17 cellular contexts compared by ENCODE assay signal in genomic region chr19:7486923-7487322, GRCh38. TPM values are rescaled to one million over a fixed set of nuclear protein-coding genes. Genes with fewer than 3 reads are reported as not detected.
DNase-seq lines count a peak whose midpoint lies in the region; ATAC-seq and TF ChIP-seq lines count a peak whose summit lies in the region.
"Had no signal": no experiment of that assay in that cellular context is flagged by ENCODE, and none has a peak within 500 bp of the region (broad histone marks: within the 10 kb centered on the region; RNA-seq: fewer than 3 reads in every experiment).

No MANE protein-coding gene starts in this region.

- peaks cover 22% of the 10 kb centered on the region for H3K4me1 Mint-ChIP-seq in activated naive CD8-positive, alpha-beta T cell (ENCODE audit: low read depth)
- peaks cover 26% of the 10 kb centered on the region for H3K4me1 Mint-ChIP-seq in activated naive CD8-positive, alpha-beta T cell treated with anti-CD3 and anti-CD28 coated beads, Interleukin-2, amount 50 U/mL, for 24 hours
- peaks cover 13% of the 10 kb centered on the region for H3K4me1 Mint-ChIP-seq in endodermal cell
- H3K4me1 Mint-ChIP-seq in progenitor cell of endocrine pancreas (ENCODE audit: low read depth), result peaks cover 6% of the 10 kb centered on the region

- CTCF ChIA-PET in HEK293 (lab: Yijun Ruan, JAX), result interaction anchor here (0.5 to 0.7 kb wide), 2 partner anchors 493 to 781 kb away, joined by 3 read pairs; no protein-coding TSS in a partner anchor

- WGBS in endodermal cell (ENCODE audit: insufficient coverage in 1 of 2, insufficient read length in 1 of 2), 2 experiments, result 92 to 94% methylated on average over 2 of the region's 2 CpGs

- H3K27me3 ChIP-seq in endodermal cell (ENCODE audit: control insufficient read depth, insufficient read depth, low read length, poor library complexity, severe bottlenecking), result no peaks in the 10 kb centered on the region

- no peaks in the 10 kb centered on the region for H3K9me3 Mint-ChIP-seq in activated naive CD8-positive, alpha-beta T cell (ENCODE audit: low read depth)
- H3K9me3 Mint-ChIP-seq in activated naive CD8-positive, alpha-beta T cell treated with anti-CD3 and anti-CD28 coated beads, Interleukin-2, amount 50 U/mL, for 24 hours, result no peaks in the 10 kb centered on the region
- no peaks in the 10 kb centered on the region for H3K9me3 Mint-ChIP-seq in endodermal cell
- no peaks in the 10 kb centered on the region for H3K9me3 Mint-ChIP-seq in progenitor cell of endocrine pancreas (ENCODE audit: low read depth)
- H3K9me3 Mint-ChIP-seq: H9 had no signal

- no peak for ATAC-seq in activated naive CD8-positive, alpha-beta T cell treated with anti-CD3 and anti-CD28 coated beads, Interleukin-2, amount 50 U/mL, for 24 hours
- ATAC-seq in GM21717 (IDR thresholded peaks at IDR 0.05; ENCODE audit: unreplicated experiment), result no peak
- no peak for ATAC-seq in SK-N-SH treated with all-trans-retinoic acid at 6 μM for 48 hours
- ATAC-seq: A549, GM12878 had no signal

- POLR2A ChIA-PET in HEK293 (lab: Yijun Ruan, JAX), result no interaction called here

- H3K36me3 ChIP-seq in HEK293 (ENCODE audit: control insufficient read depth in 2 of 2, insufficient read depth in 1 of 2, low read length in 2 of 2) (no peaks in the 10 kb centered on the region), endodermal cell (ENCODE audit: control insufficient read depth, insufficient read depth, low read length) (no peaks in the 10 kb centered on the region)

- no peak overlapping the region for H3K9ac ChIP-seq in endodermal cell (ENCODE audit: extremely low read depth, low read length, poor library complexity, severe bottlenecking)

- no peak for TF ChIP-seq CTCF in HEK293 (tag by site-specific recombination; IDR thresholded peaks at IDR 0.05)
- TF ChIP-seq CTCF in endodermal cell (conservative IDR thresholded peaks at IDR 0.05), result no peak
- no peak for TF ChIP-seq CTCF in progenitor cell of endocrine pancreas (IDR thresholded peaks at IDR 0.05; ENCODE audit: unreplicated experiment)

- H3K9me3 ChIP-seq in HEK293 (ENCODE audit: control insufficient read depth, insufficient read depth, low read depth, low read length) (no peaks in the 10 kb centered on the region), endodermal cell (ENCODE audit: control insufficient read depth, low read length) (no peaks in the 10 kb centered on the region)
- H3K9me3 ChIP-seq: A549 had no signal

- no peak overlapping the region for H3K27ac Mint-ChIP-seq in activated naive CD8-positive, alpha-beta T cell
- H3K27ac Mint-ChIP-seq in activated naive CD8-positive, alpha-beta T cell treated with anti-CD3 and anti-CD28 coated beads, Interleukin-2, amount 50 U/mL, for 24 hours, result no peak overlapping the region
- H3K27ac Mint-ChIP-seq in endodermal cell, result no peak overlapping the region
- H3K27ac Mint-ChIP-seq in progenitor cell of endocrine pancreas, result no peak overlapping the region
- H3K27ac Mint-ChIP-seq: H9 had no signal

- H3K36me3 Mint-ChIP-seq in activated naive CD8-positive, alpha-beta T cell, result no peaks in the 10 kb centered on the region
- H3K36me3 Mint-ChIP-seq in activated naive CD8-positive, alpha-beta T cell treated with anti-CD3 and anti-CD28 coated beads, Interleukin-2, amount 50 U/mL, for 24 hours (ENCODE audit: low read depth), result no peaks in the 10 kb centered on the region
- no peaks in the 10 kb centered on the region for H3K36me3 Mint-ChIP-seq in endodermal cell (ENCODE audit: low read depth)
- H3K36me3 Mint-ChIP-seq in progenitor cell of endocrine pancreas (ENCODE audit: insufficient read depth), result no peaks in the 10 kb centered on the region
- H3K36me3 Mint-ChIP-seq: CD14-positive monocyte had no signal

- peak overlapping the region; percentile 42 for H3K4me3 Mint-ChIP-seq in activated naive CD8-positive, alpha-beta T cell
- no peak overlapping the region for H3K4me3 Mint-ChIP-seq in activated naive CD8-positive, alpha-beta T cell treated with anti-CD3 and anti-CD28 coated beads, Interleukin-2, amount 50 U/mL, for 24 hours
- H3K4me3 Mint-ChIP-seq in endodermal cell, result peak overlapping the region; percentile 61
- peak overlapping the region; percentile 33 for H3K4me3 Mint-ChIP-seq in progenitor cell of endocrine pancreas (ENCODE audit: low read depth)
- H3K4me3 Mint-ChIP-seq: CD14-positive monocyte had no signal

- H3K4me3 ChIP-seq in HEK293 (ENCODE audit: low read depth, low read length) (no peak overlapping the region), endodermal cell (ENCODE audit: low read length) (no peak overlapping the region)
- H3K4me3 ChIP-seq: A549, GM12878 had no signal

- H3K4me1 ChIP-seq in HEK293 (ENCODE audit: control insufficient read depth, insufficient read depth, low read length) (peaks cover 4% of the 10 kb centered on the region), endodermal cell (ENCODE audit: control insufficient read depth, insufficient read depth, low read length) (peaks cover 7% of the 10 kb centered on the region)

- H3K27me3 Mint-ChIP-seq in activated naive CD8-positive, alpha-beta T cell, result no peaks in the 10 kb centered on the region
- no peaks in the 10 kb centered on the region for H3K27me3 Mint-ChIP-seq in activated naive CD8-positive, alpha-beta T cell treated with anti-CD3 and anti-CD28 coated beads, Interleukin-2, amount 50 U/mL, for 24 hours
- no peaks in the 10 kb centered on the region for H3K27me3 Mint-ChIP-seq in endodermal cell (ENCODE audit: insufficient read depth)
- peaks cover 7% of the 10 kb centered on the region for H3K27me3 Mint-ChIP-seq in progenitor cell of endocrine pancreas

- DNase-seq in activated naive CD8-positive, alpha-beta T cell treated with anti-CD3 and anti-CD28 coated beads, Interleukin-2, amount 50 U/mL, for 24 hours, result no peak
- DNase-seq in endodermal cell, result no peak
- DNase-seq in progenitor cell of endocrine pancreas (ENCODE audit: low spot score, unreplicated experiment), result no peak
- DNase-seq in GF-D8 (lab: John Stamatoyannopoulos, UW), result no peak
- DNase-seq: Calu3, DMS 273 treated with DMSO at 0.1 percent for 48 hours, GOT3, H9, KBM-7 had no signal

- no peak overlapping the region for H3K27ac ChIP-seq in HEK293 (ENCODE audit: extremely low read depth, low read depth, low read length)
- no peak overlapping the region for H3K27ac ChIP-seq in endodermal cell (ENCODE audit: low read depth, low read length)
- H3K27ac ChIP-seq: A549, HL-60 had no signal

TF ChIP-seq in HEK293, 187 proteins besides CTCF, POLR2A, EP300 and RAD21:
- TF ChIP-seq ZNF138 (tag by site-specific recombination; IDR thresholded peaks at IDR 0.05; ENCODE audit: borderline replicate concordance) (no peak), ATF2 (tag by site-specific recombination; IDR thresholded peaks at IDR 0.05; ENCODE audit: low read depth) (peak; percentile 66; the same call in 1 of the 2 replicates)

TF ChIP-seq in SK-N-SH treated with all-trans-retinoic acid at 6 μM for 48 hours, 23 proteins besides CTCF, POLR2A, EP300 and RAD21 (continues in another document):
- no peak for TF ChIP-seq RARB (CRISPR knock-in tag; IDR thresholded peaks at IDR 0.05)
- no peak for TF ChIP-seq CREB5 (CRISPR knock-in tag; IDR thresholded peaks at IDR 0.05; ENCODE audit: low read depth)
- no peak for TF ChIP-seq ZC3H10 (CRISPR knock-in tag; IDR thresholded peaks at IDR 0.05)
- no peak for TF ChIP-seq CSRNP3 (CRISPR knock-in tag; IDR thresholded peaks at IDR 0.05)

RNA-seq across cellular contexts. Expression of gene PEX11G, which starts 1.9 kb away (rescaled TPM):
- total RNA-seq in endodermal cell, result 1 to 10 TPM; 2.6 to 3.0 TPM
- polyA plus RNA-seq in endodermal cell (2013, experiment 1 of 2), result 2.3 TPM
- polyA plus RNA-seq in endodermal cell (2013, experiment 2 of 2), result 1.6 TPM
- 5.5 and 6.1 TPM in 2 replicates for total RNA-seq in progenitor cell of endocrine pancreas

RNA-seq across cellular contexts. Expression of gene ZNF358, which starts 29.0 kb away (rescaled TPM):
- total RNA-seq in endodermal cell (10 to 100 TPM; 45.9 to 53.2 TPM), progenitor cell of endocrine pancreas (78.0 and 86.1 TPM in 2 replicates)
- 66.1 TPM for polyA plus RNA-seq in endodermal cell (2013, experiment 1 of 2)
- polyA plus RNA-seq in endodermal cell (2013, experiment 2 of 2), result 59.3 TPM

RNA-seq across cellular contexts. Expression of gene MCOLN1, which starts 35.5 kb away (rescaled TPM):
- total RNA-seq in endodermal cell, result 10 to 100 TPM; 18.0 to 21.4 TPM
- polyA plus RNA-seq in endodermal cell (2013, experiment 1 of 2), result 10.9 TPM
- 13.2 TPM for polyA plus RNA-seq in endodermal cell (2013, experiment 2 of 2)
- total RNA-seq in progenitor cell of endocrine pancreas, result 16.5 and 18.3 TPM in 2 replicates

RNA-seq across cellular contexts. Expression of gene PNPLA6, which starts 48.6 kb away (rescaled TPM):
- 100 to 1,000 TPM in 1 of 2 donors, 10 to 100 TPM in 1; 86.1 to 124 TPM for total RNA-seq in endodermal cell
- polyA plus RNA-seq in endodermal cell (2013, experiment 1 of 2), result 62.2 TPM
- 61.6 TPM for polyA plus RNA-seq in endodermal cell (2013, experiment 2 of 2)
- total RNA-seq in progenitor cell of endocrine pancreas, result 131 and 140 TPM in 2 replicates
